Comparison of ENCODE assay signal across 1 cellular context in the genomic region with DNA sequence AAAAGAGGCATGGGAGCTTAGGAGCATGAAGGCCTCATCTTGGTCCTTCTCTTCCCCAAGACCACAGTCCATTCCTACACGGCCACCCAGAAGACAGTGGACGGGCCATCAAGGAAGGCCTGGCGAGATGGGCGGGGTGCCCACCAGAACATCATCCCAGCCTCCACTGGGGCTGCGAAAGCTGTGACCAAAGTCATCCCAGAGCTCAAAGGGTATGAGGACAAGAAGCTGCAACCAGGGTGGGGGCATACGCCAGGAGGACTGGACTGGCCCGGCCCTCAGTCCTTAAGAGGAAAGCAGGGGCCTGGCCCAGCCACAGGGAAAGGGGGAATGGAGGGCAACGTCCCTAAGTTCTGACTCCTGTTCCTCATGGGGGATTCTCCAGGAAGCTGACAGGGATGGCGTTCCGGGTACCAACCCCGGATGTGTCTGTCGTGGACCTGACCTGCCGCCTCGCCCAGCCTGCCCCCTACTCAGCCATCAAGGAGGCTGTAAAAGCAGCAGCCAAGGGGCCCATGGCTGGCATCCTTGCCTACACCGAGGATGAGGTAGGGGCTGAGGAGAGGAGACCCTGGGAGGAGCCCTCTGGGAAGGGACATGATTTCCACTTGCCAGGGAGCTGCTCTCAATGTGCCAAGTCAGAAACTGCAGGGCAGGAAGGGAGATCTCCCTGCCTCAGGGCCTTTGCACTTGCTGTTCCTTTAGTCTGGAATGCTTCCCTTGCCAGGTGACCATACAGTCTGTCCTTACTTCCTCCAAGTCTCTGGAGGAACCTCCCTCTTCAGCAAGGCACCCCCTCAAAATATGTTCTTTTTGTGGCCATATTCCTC.
A peak's percentile ranks its signal among the peaks of the same experiment; 100 is the strongest.
TF ChIP-seq lines count a peak whose summit lies in the region.

No MANE protein-coding gene starts in this region.

TF ChIP-seq in K562, 482 proteins besides CTCF, POLR2A, EP300 and RAD21:
- TF ChIP-seq BDP1 (IDR thresholded peaks at IDR 0.05; ENCODE audit: insufficient read depth, insufficient read length) = no peak
- TF ChIP-seq RBM25 (IDR thresholded peaks at IDR 0.05; ENCODE audit: low read depth, low read length, severe bottlenecking) = peak; percentile 81
- TF ChIP-seq UBTF (IDR thresholded peaks at IDR 0.05; ENCODE audit: borderline replicate concordance in 1 of 2, low read depth in 2 of 2, low read length in 2 of 2) = no peak
